11 cellular contexts compared by ENCODE assay signal in genomic region chr6:100465701-100466409, GRCh38. TPM values are rescaled to one million over a fixed set of nuclear protein-coding genes. Genes with fewer than 3 reads are reported as not detected.
DNase-seq lines count a peak whose midpoint lies in the region; TF ChIP-seq lines count a peak whose summit lies in the region.
"Had no signal": no experiment of that assay in that cellular context is flagged by ENCODE, and none has a peak within 500 bp of the region (broad histone marks: within the 10 kb centered on the region; RNA-seq: fewer than 3 reads in every experiment).

No MANE protein-coding gene starts in this region.

- intact Hi-C loops in lower leg skin (cut with DNase I; ENCODE audit: low total_unique reads) = no loop called here
- intact Hi-C loops in cardiac septum (cut with DNase I) = loop anchor here (10.0 kb wide), 1 partner anchor 851 kb away; no protein-coding TSS in a partner anchor

- H3K4me1 Mint-ChIP-seq in neural progenitor cell = peaks cover 27% of the 10 kb centered on the region

- DNase-seq in NCI-H1092 treated with DMSO at 0.1 percent for 48 hours (lab: John Stamatoyannopoulos, UW) (peak; percentile 9), NCI-H1092 (lab: John Stamatoyannopoulos, UW) (no peak), NCI-H1105 treated with DMSO at 0.1 percent for 48 hours (lab: John Stamatoyannopoulos, UW) (peak; percentile 63), coronary artery (ENCODE audit: low spot score) (no peak), neural progenitor cell (ENCODE audit: low spot score) (peak; percentile 61), GDM1 (lab: John Stamatoyannopoulos, UW) (no peak), lower leg skin (ENCODE audit: low spot score in 2 of 2) (no peak), cardiac septum (ENCODE audit: low spot score) (no peak)
- DNase-seq: NCI-H1436; stimulated activated CD4-positive, alpha-beta T cell treated with anti-CD3 and anti-CD28 coated beads, Interleukin-2, amount 100 ng/mL, for 24 hours had no signal

- H3K4me2 ChIP-seq in neural progenitor cell = peak overlapping the region; percentile 70

- TF ChIP-seq CTCF in coronary artery (IDR thresholded peaks at IDR 0.05) = no peak
- no peak for TF ChIP-seq CTCF in neural progenitor cell (IDR thresholded peaks at IDR 0.05)
- TF ChIP-seq CTCF in lower leg skin (IDR thresholded peaks at IDR 0.05) = no peak

- H3K4me1 ChIP-seq in neural progenitor cell = peaks cover 19% of the 10 kb centered on the region

- no peaks in the 10 kb centered on the region for H3K79me2 ChIP-seq in neural progenitor cell (ENCODE audit: low read depth)

- peak overlapping the region; percentile 86 for H3K4me3 Mint-ChIP-seq in neural progenitor cell

- H3K9me3 ChIP-seq in neural progenitor cell (ENCODE audit: low read depth) = no peaks in the 10 kb centered on the region
- H3K9me3 ChIP-seq: neutrophil had no signal

- H3K27ac ChIP-seq in coronary artery (no peak overlapping the region), neural progenitor cell (no peak overlapping the region)
- H3K27ac ChIP-seq: neutrophil had no signal

- H3K27me3 Mint-ChIP-seq in neural progenitor cell (ENCODE audit: insufficient read depth, low read depth) = peaks cover 90% of the 10 kb centered on the region

- no peaks in the 10 kb centered on the region for H3K36me3 ChIP-seq in neural progenitor cell
- H3K36me3 ChIP-seq: neutrophil had no signal

- no peak overlapping the region for H3K27ac Mint-ChIP-seq in neural progenitor cell

- H3K9ac ChIP-seq in neural progenitor cell = no peak overlapping the region

- no peak for TF ChIP-seq POLR2A in lower leg skin (IDR thresholded peaks at IDR 0.05)

- H3K9me3 Mint-ChIP-seq in neural progenitor cell = peaks cover 2% of the 10 kb centered on the region

- no peaks in the 10 kb centered on the region for H3K36me3 Mint-ChIP-seq in neural progenitor cell

- peaks cover 35% of the 10 kb centered on the region for H3F3A ChIP-seq in neural progenitor cell (ENCODE audit: low read depth)

- H3K4me3 ChIP-seq in coronary artery (peak overlapping the region; percentile 60), neural progenitor cell (peak overlapping the region; percentile 42), lower leg skin (ENCODE audit: low read depth, poor library complexity, severe bottlenecking) (no peak overlapping the region)

- H2AFZ ChIP-seq in neural progenitor cell (replicated peaks) = no peak overlapping the region

- 28 to 30% methylated on average over 20 of the region's 20 CpGs for WGBS in lower leg skin, 2 donors

- H3K27me3 ChIP-seq in neural progenitor cell = peaks cover 100% of the 10 kb centered on the region

- peaks cover 90% of the 10 kb centered on the region for H4K20me1 ChIP-seq in neural progenitor cell (ENCODE audit: low read depth)

RNA-seq across cellular contexts. Expression of gene SIM1, which starts 1.1 kb away (rescaled TPM):
- total RNA-seq in neural progenitor cell (ENCODE audit: low replicate concordance) (not detected in 2 replicates), lower leg skin (1 to 10 TPM in 1 of 4 donors, under 1 TPM in 3; 0.66 to 1.1 (median 0.75) TPM), cardiac septum (0.16 TPM)

Comparison
In these comparisons a context has a peak if more than half of its experiments do, and no peak if none do; other contexts are left out.
1. DNase-seq: peak in NCI-H1092 treated with DMSO at 0.1 percent for 48 hours (single experiment), NCI-H1105 treated with DMSO at 0.1 percent for 48 hours (single experiment) and neural progenitor cell (single experiment); none in NCI-H1092 (single experiment), coronary artery (single experiment), GDM1 (single experiment), lower leg skin (0 of 2) and cardiac septum (single experiment).